Comparison of ENCODE assay signal across 17 cellular contexts in genomic region chr2:140698736-140699135, GRCh38.
A peak's percentile ranks its signal among the peaks of the same experiment; 100 is the strongest.
DNase-seq lines count a peak whose midpoint lies in the region; ATAC-seq and TF ChIP-seq lines count a peak whose summit lies in the region.
"Had no signal": no experiment of that assay in that cellular context is flagged by ENCODE, and none has a peak within 500 bp of the region (broad histone marks: within the 10 kb centered on the region; RNA-seq: fewer than 3 reads in every experiment).

No MANE protein-coding gene starts in this region.

- no peak for TF ChIP-seq CTCF in body of pancreas (IDR thresholded peaks at IDR 0.05)
- no peak for TF ChIP-seq CTCF in fibroblast of the aortic adventitia (IDR thresholded peaks at IDR 0.05; ENCODE audit: insufficient read depth, low read length)
- TF ChIP-seq CTCF in GM13976 (IDR thresholded peaks at IDR 0.05; ENCODE audit: borderline replicate concordance, control extremely low read depth, extremely low read depth, insufficient read depth, missing control alignments), result no peak
- TF ChIP-seq CTCF in osteocyte (IDR thresholded peaks at IDR 0.05), result no peak

- no peak for TF ChIP-seq POLR2A in body of pancreas (IDR thresholded peaks at IDR 0.05)

- H3K9me3 Mint-ChIP-seq in osteocyte (ENCODE audit: unreplicated experiment), result peaks cover 4% of the 10 kb centered on the region

- no peaks in the 10 kb centered on the region for H3K4me1 ChIP-seq in body of pancreas
- H3K4me1 ChIP-seq: BE2C, HAP-1 had no signal

- H3K27me3 ChIP-seq in body of pancreas, result no peaks in the 10 kb centered on the region
- H3K27me3 ChIP-seq: BE2C had no signal

- H3K4me3 ChIP-seq in body of pancreas, result no peak overlapping the region
- H3K4me3 ChIP-seq in fibroblast of the aortic adventitia (ENCODE audit: low read depth, low read length), result no peak overlapping the region
- H3K4me3 ChIP-seq: A549, HAP-1 had no signal

- no peaks in the 10 kb centered on the region for H3K36me3 Mint-ChIP-seq in osteocyte (ENCODE audit: unreplicated experiment)
- H3K36me3 Mint-ChIP-seq: CD4-positive, alpha-beta memory T cell had no signal

- peak; percentile 29 to 30 for DNase-seq in NCI-H526 (lab: John Stamatoyannopoulos, UW)
- DNase-seq in body of pancreas, result no peak
- peak; percentile 8 for DNase-seq in fibroblast of the aortic adventitia (ENCODE audit: low read depth)
- no peak for DNase-seq in NCI-H748 (lab: John Stamatoyannopoulos, UW; ENCODE audit: unreplicated experiment)
- no peak for DNase-seq in GM13976 (ENCODE audit: low spot score)
- DNase-seq in osteocyte (ENCODE audit: extremely low spot score, unreplicated experiment), result no peak
- DNase-seq: BE2C; CD4-positive, alpha-beta memory T cell; DMS153; DMS79 treated with DMSO at 0.1 percent for 48 hours; GDM1; GOT3; HFFc6 had no signal

- no peak overlapping the region for H3K4me3 Mint-ChIP-seq in osteocyte (ENCODE audit: unreplicated experiment)
- H3K4me3 Mint-ChIP-seq: CD4-positive, alpha-beta memory T cell; HFFc6 had no signal

- no peak overlapping the region for H3K27ac Mint-ChIP-seq in osteocyte (ENCODE audit: unreplicated experiment)
- H3K27ac Mint-ChIP-seq: CD4-positive, alpha-beta memory T cell; HFFc6 had no signal

- no peaks in the 10 kb centered on the region for H3K36me3 ChIP-seq in body of pancreas (replicated peaks in 1 of 2; ENCODE audit: insufficient read depth in 1 of 2, low read depth in 2 of 2)
- H3K36me3 ChIP-seq: BE2C, HAP-1 had no signal

- peak; percentile 35 for ATAC-seq in body of pancreas
- ATAC-seq: A549 had no signal

- no peaks in the 10 kb centered on the region for H3K27me3 Mint-ChIP-seq in osteocyte (ENCODE audit: unreplicated experiment)
- H3K27me3 Mint-ChIP-seq: CD4-positive, alpha-beta memory T cell had no signal

- H3K27ac ChIP-seq in body of pancreas, result no peak overlapping the region
- H3K27ac ChIP-seq: A549, C4-2B, HL-60 had no signal

- in situ Hi-C loops in GM13976 (cut with MboI; ENCODE audit: low sequenced_read_pairs, unreplicated experiment), result no loop called here

- H3K9me3 ChIP-seq in body of pancreas, result no peaks in the 10 kb centered on the region
- H3K9me3 ChIP-seq: A549, BE2C, HAP-1 had no signal

- H3K4me1 Mint-ChIP-seq in osteocyte (ENCODE audit: unreplicated experiment), result no peaks in the 10 kb centered on the region
- H3K4me1 Mint-ChIP-seq: CD4-positive, alpha-beta memory T cell had no signal

- intact Hi-C loops in body of pancreas (cut with DNase I), result no loop called here

Comparison
In these comparisons a context has a peak if more than half of its experiments do, and no peak if none do; other contexts are left out.
1. DNase-seq: peak in NCI-H526 (2 of 2) and fibroblast of the aortic adventitia (single experiment); none in body of pancreas (0 of 4), NCI-H748 (single experiment), GM13976 (single experiment) and osteocyte (single experiment).